Comparison of ENCODE assay signal across 40 cellular contexts in genomic region chr7:101510297-101510696, GRCh38.
"Had no signal": no experiment of that assay in that cellular context is flagged by ENCODE, and none has a peak within 500 bp of the region (broad histone marks: within the 10 kb centered on the region; RNA-seq: fewer than 3 reads in every experiment).

No MANE protein-coding gene starts in this region.

- H3K27me3 ChIP-seq: adrenal gland, ascending aorta, cardiac muscle cell had no signal

- H3K4me3 ChIP-seq: adrenal gland, ascending aorta, breast epithelium, cardiac muscle cell had no signal

- H3K9me3 Mint-ChIP-seq: activated naive CD4-positive, alpha-beta T cell treated with anti-CD3 and anti-CD28 coated beads for 36 hours; activated naive CD4-positive, alpha-beta T cell treated with anti-CD3 and anti-CD28 coated beads, Interleukin-2, amount 10 ng/mL, durations not matched to agents 7 days and 5 days; activated naive CD4-positive, alpha-beta T cell treated with anti-CD3 and anti-CD28 coated beads, Interleukin-2, amount 50 U/mL, for 24 hours; activated naive CD4-positive, alpha-beta T cell treated with anti-CD3 and anti-CD28 coated beads, Interleukin-2, amount 50 U/mL, for 72 hours; activated naive CD8-positive, alpha-beta T cell treated with anti-CD3 and anti-CD28 coated beads for 36 hours; activated naive CD8-positive, alpha-beta T cell treated with anti-CD3 and anti-CD28 coated beads, Interleukin-2, amount 10 ng/mL, durations not matched to agents 7 days and 5 days; activated naive CD8-positive, alpha-beta T cell treated with anti-CD3 and anti-CD28 coated beads, Interleukin-2, amount 50 U/mL, for 24 hours; activated T-cell treated with anti-CD3 and anti-CD28 coated beads, Interleukin-2, amount 50 U/mL, for 24 hours; activated T-cell treated with anti-CD3 and anti-CD28 coated beads, Interleukin-2, amount 50 U/mL, for 4 hours; activated T-cell treated with anti-CD3 and anti-CD28 coated beads, Interleukin-2, amount 50 U/mL, for 72 hours; activated T-helper 1 cell treated with anti-CD3 and anti-CD28 coated beads, Interleukin-12 subunit alpha, Interleukin-12 subunit beta, Interleukin-2, Interleukin-4 antibody, amounts not matched to agents 30 ng/mL and 10 ng/mL and 1 ng/mL, durations not matched to agents 14 hours and 24 hours and 36 hours; activated T-helper 17 cell treated with anti-CD3 and anti-CD28 coated beads, Interleukin-2, amount 50 U/mL, for 72 hours; activated T-helper 2 cell treated with anti-CD3 and anti-CD28 coated beads, Interferon-gamma antibody, Interleukin-2, Interleukin-4, amounts not matched to agents 10 μg/mL and 5 μg/mL and 100 μg/mL, durations not matched to agents 14 hours and 24 hours and 36 hours; central memory CD8-positive, alpha-beta T cell had no signal

- ATAC-seq: activated naive CD4-positive, alpha-beta T cell treated with anti-CD3 and anti-CD28 coated beads, Interleukin-2, amount 50 U/mL, for 72 hours; activated naive CD8-positive, alpha-beta T cell treated with anti-CD3 and anti-CD28 coated beads, Interleukin-2, amount 50 U/mL, for 24 hours; activated T-cell treated with anti-CD3 and anti-CD28 coated beads, Interleukin-2, amount 50 U/mL, for 4 hours; activated T-cell treated with anti-CD3 and anti-CD28 coated beads, Interleukin-2, amount 50 U/mL, for 72 hours; activated T-helper 17 cell treated with anti-CD3 and anti-CD28 coated beads, Interleukin-2, amount 50 U/mL, for 72 hours had no signal

- H3K27ac Mint-ChIP-seq: activated naive CD4-positive, alpha-beta T cell treated with anti-CD3 and anti-CD28 coated beads for 36 hours; activated naive CD4-positive, alpha-beta T cell treated with anti-CD3 and anti-CD28 coated beads, Interleukin-2, amount 10 ng/mL, durations not matched to agents 7 days and 5 days; activated naive CD4-positive, alpha-beta T cell treated with anti-CD3 and anti-CD28 coated beads, Interleukin-2, amount 50 U/mL, for 24 hours; activated naive CD4-positive, alpha-beta T cell treated with anti-CD3 and anti-CD28 coated beads, Interleukin-2, amount 50 U/mL, for 72 hours; activated naive CD8-positive, alpha-beta T cell; activated naive CD8-positive, alpha-beta T cell treated with anti-CD3 and anti-CD28 coated beads for 36 hours; activated naive CD8-positive, alpha-beta T cell treated with anti-CD3 and anti-CD28 coated beads, Interleukin-2, amount 10 ng/mL, durations not matched to agents 7 days and 5 days; activated naive CD8-positive, alpha-beta T cell treated with anti-CD3 and anti-CD28 coated beads, Interleukin-2, amount 50 U/mL, for 24 hours; activated T-cell treated with anti-CD3 and anti-CD28 coated beads, Interleukin-2, amount 50 U/mL, for 24 hours; activated T-cell treated with anti-CD3 and anti-CD28 coated beads, Interleukin-2, amount 50 U/mL, for 72 hours; activated T-helper 1 cell treated with anti-CD3 and anti-CD28 coated beads, Interleukin-12 subunit alpha, Interleukin-12 subunit beta, Interleukin-2, Interleukin-4 antibody, amounts not matched to agents 30 ng/mL and 10 ng/mL and 1 ng/mL, durations not matched to agents 14 hours and 24 hours and 36 hours; activated T-helper 17 cell treated with anti-CD3 and anti-CD28 coated beads, Interleukin-2, amount 50 U/mL, for 72 hours; activated T-helper 2 cell treated with anti-CD3 and anti-CD28 coated beads, Interferon-gamma antibody, Interleukin-2, Interleukin-4, amounts not matched to agents 10 μg/mL and 5 μg/mL and 100 μg/mL, durations not matched to agents 14 hours and 24 hours and 36 hours; brain had no signal

- DNase-seq: activated effector memory CD4-positive, alpha-beta T cell treated with anti-CD3 and anti-CD28 coated beads, Interleukin-2, amount 50 U/mL, for 16 hours; activated effector memory CD4-positive, alpha-beta T cell treated with Interleukin-2 at 50 U/mL for 16 hours; activated gamma-delta T cell; activated gamma-delta T cell treated with Interleukin-2 at 50 U/mL for 16 hours; activated naive CD4-positive, alpha-beta T cell; activated naive CD4-positive, alpha-beta T cell treated with anti-CD3 and anti-CD28 coated beads for 36 hours; activated naive CD4-positive, alpha-beta T cell treated with anti-CD3 and anti-CD28 coated beads, Interleukin-2, amount 10 ng/mL, durations not matched to agents 7 days and 5 days; activated naive CD4-positive, alpha-beta T cell treated with anti-CD3 and anti-CD28 coated beads, Interleukin-2, amount 50 U/mL, for 16 hours; activated naive CD4-positive, alpha-beta T cell treated with Interleukin-2 at 50 U/mL for 16 hours; activated naive CD8-positive, alpha-beta T cell treated with anti-CD3 and anti-CD28 coated beads for 36 hours; activated naive CD8-positive, alpha-beta T cell treated with anti-CD3 and anti-CD28 coated beads, Interleukin-2, amount 10 ng/mL, durations not matched to agents 7 days and 5 days; activated naive CD8-positive, alpha-beta T cell treated with anti-CD3 and anti-CD28 coated beads, Interleukin-2, amount 50 U/mL, for 24 hours; activated T-cell treated with anti-CD3 and anti-CD28 coated beads for 4 hours; activated T-cell treated with anti-CD3 and anti-CD28 coated beads, Interleukin-2, amount 50 U/mL, for 1 hour; activated T-cell treated with anti-CD3 and anti-CD28 coated beads, Interleukin-2, amount 50 U/mL, for 24 hours; activated T-cell treated with anti-CD3 and anti-CD28 coated beads, Interleukin-2, amount 50 U/mL, for 4 hours; activated T-cell treated with anti-CD3 and anti-CD28 coated beads, Interleukin-2, amount 50 U/mL, for 48 hours; activated T-cell treated with anti-CD3 and anti-CD28 coated beads, Interleukin-2, amount 50 U/mL, for 72 hours; adrenal gland; amniotic stem cell; amygdala; anterior cingulate cortex; aorta; brain microvascular endothelial cell; caudate nucleus; central memory CD4-positive, alpha-beta T cell; cerebellar nuclear complex had no signal

- H3K9me3 ChIP-seq: adrenal gland, ascending aorta, breast epithelium had no signal

- H3K4me1 ChIP-seq: adrenal gland, ascending aorta, breast epithelium had no signal

- H3K36me3 ChIP-seq: adrenal gland, ascending aorta, brain microvascular endothelial cell, breast epithelium, cardiac muscle cell had no signal

- FAIRE-seq: astrocyte, bronchial epithelial cell had no signal

- H3K27ac ChIP-seq: adrenal gland, ascending aorta, brain microvascular endothelial cell, breast epithelium, cardiac muscle cell had no signal

- H3K4me1 Mint-ChIP-seq: central memory CD8-positive, alpha-beta T cell had no signal

- H3K4me3 Mint-ChIP-seq: activated naive CD4-positive, alpha-beta T cell treated with anti-CD3 and anti-CD28 coated beads for 36 hours; activated naive CD4-positive, alpha-beta T cell treated with anti-CD3 and anti-CD28 coated beads, Interleukin-2, amount 10 ng/mL, durations not matched to agents 7 days and 5 days; activated naive CD4-positive, alpha-beta T cell treated with anti-CD3 and anti-CD28 coated beads, Interleukin-2, amount 50 U/mL, for 24 hours; activated naive CD8-positive, alpha-beta T cell; activated naive CD8-positive, alpha-beta T cell treated with anti-CD3 and anti-CD28 coated beads for 36 hours; activated naive CD8-positive, alpha-beta T cell treated with anti-CD3 and anti-CD28 coated beads, Interleukin-2, amount 10 ng/mL, durations not matched to agents 7 days and 5 days; activated naive CD8-positive, alpha-beta T cell treated with anti-CD3 and anti-CD28 coated beads, Interleukin-2, amount 50 U/mL, for 24 hours; activated T-cell treated with anti-CD3 and anti-CD28 coated beads, Interleukin-2, amount 50 U/mL, for 24 hours; activated T-cell treated with anti-CD3 and anti-CD28 coated beads, Interleukin-2, amount 50 U/mL, for 4 hours; activated T-cell treated with anti-CD3 and anti-CD28 coated beads, Interleukin-2, amount 50 U/mL, for 72 hours; activated T-helper 1 cell treated with anti-CD3 and anti-CD28 coated beads, Interleukin-12 subunit alpha, Interleukin-12 subunit beta, Interleukin-2, Interleukin-4 antibody, amounts not matched to agents 30 ng/mL and 10 ng/mL and 1 ng/mL, durations not matched to agents 14 hours and 24 hours and 36 hours; activated T-helper 17 cell treated with anti-CD3 and anti-CD28 coated beads, Interleukin-2, amount 50 U/mL, for 72 hours; brain; central memory CD8-positive, alpha-beta T cell had no signal

- H3K36me3 Mint-ChIP-seq: activated naive CD4-positive, alpha-beta T cell treated with anti-CD3 and anti-CD28 coated beads, Interleukin-2, amount 10 ng/mL, durations not matched to agents 7 days and 5 days; activated naive CD4-positive, alpha-beta T cell treated with anti-CD3 and anti-CD28 coated beads, Interleukin-2, amount 50 U/mL, for 24 hours; activated naive CD4-positive, alpha-beta T cell treated with anti-CD3 and anti-CD28 coated beads, Interleukin-2, amount 50 U/mL, for 72 hours; activated naive CD8-positive, alpha-beta T cell; activated naive CD8-positive, alpha-beta T cell treated with anti-CD3 and anti-CD28 coated beads for 36 hours; activated naive CD8-positive, alpha-beta T cell treated with anti-CD3 and anti-CD28 coated beads, Interleukin-2, amount 10 ng/mL, durations not matched to agents 7 days and 5 days; brain had no signal
